12 cellular contexts compared by ENCODE assay signal in genomic region chr16:3952342-3953131, GRCh38.
DNase-seq lines count a peak whose midpoint lies in the region; ATAC-seq and TF ChIP-seq lines count a peak whose summit lies in the region.
"Had no signal": no experiment of that assay in that cellular context is flagged by ENCODE, and none has a peak within 500 bp of the region (broad histone marks: within the 10 kb centered on the region; RNA-seq: fewer than 3 reads in every experiment).

No MANE protein-coding gene starts in this region.

- no peak overlapping the region for H3K4me2 ChIP-seq in mesendoderm (ENCODE audit: low read length)
- H3K4me2 ChIP-seq: A549 had no signal

- H2AK5ac ChIP-seq in mesendoderm (ENCODE audit: low read length) = no peak overlapping the region

- H3K4me1 ChIP-seq in esophagus squamous epithelium (peaks cover 22 to 71% (median 44%) of the 10 kb centered on the region in 3 donors), mesendoderm (ENCODE audit: control insufficient read depth, low read depth, low read length) (no peaks in the 10 kb centered on the region)
- H3K4me1 ChIP-seq: A549 had no signal

- TF ChIP-seq POLR2A in esophagus squamous epithelium (IDR thresholded peaks at IDR 0.05) = no peak

- H3K79me1 ChIP-seq in mesendoderm (ENCODE audit: low read length) = no peaks in the 10 kb centered on the region

- H4K5ac ChIP-seq in mesendoderm (ENCODE audit: low read length) = no peak overlapping the region

- H3K27me3 ChIP-seq in esophagus squamous epithelium (peaks cover 0 to 20% (median 0%) of the 10 kb centered on the region in 4 donors), mesendoderm (ENCODE audit: insufficient read depth, low read length, poor library complexity) (no peaks in the 10 kb centered on the region)

- ATAC-seq in activated CD4-positive, CD25-positive, alpha-beta regulatory T cell treated with anti-CD3 and anti-CD28 coated beads, Interleukin-2, amount 50 U/mL, for 24 hours = no peak
- ATAC-seq in HG02642 (IDR thresholded peaks at IDR 0.05; ENCODE audit: poor library complexity, unreplicated experiment) = no peak

- peak; percentile 8 for DNase-seq in activated effector memory CD4-positive, alpha-beta T cell treated with anti-CD3 and anti-CD28 coated beads, Interleukin-2, amount 50 U/mL, for 16 hours
- no peak for DNase-seq in activated effector memory CD4-positive, alpha-beta T cell treated with Interleukin-2 at 50 U/mL for 16 hours
- DNase-seq in esophagus squamous epithelium (lab: John Stamatoyannopoulos, UW) (no peak), mesendoderm (peak; percentile 26), retina (no peak), NCI-H526 (lab: John Stamatoyannopoulos, UW) (no peak)
- DNase-seq: activated naive CD4-positive, alpha-beta T cell treated with anti-CD3 and anti-CD28 coated beads, Interleukin-2, amount 50 U/mL, for 16 hours; GDM1; midbrain had no signal

- no peak overlapping the region for H2BK120ac ChIP-seq in mesendoderm (ENCODE audit: low read depth, low read length)

- no peak overlapping the region for H3K23ac ChIP-seq in mesendoderm (ENCODE audit: low read length)

- H3K56ac ChIP-seq in mesendoderm (ENCODE audit: low read length) = no peak overlapping the region

- no peak overlapping the region for H2BK15ac ChIP-seq in mesendoderm (replicated peaks; ENCODE audit: low read depth)

- 28 to 29% methylated on average over 1 to 8 of the region's 14 CpGs for WGBS in esophagus squamous epithelium, 2 donors
- WGBS in mesendoderm (ENCODE audit: extremely low coverage, insufficient coverage, low lambda C conversion rate) = no CpG with 5 or more reads among the region's 14 CpGs

- H4K8ac ChIP-seq in mesendoderm (ENCODE audit: low read depth, low read length) = no peak overlapping the region

- H3K4me3 ChIP-seq in esophagus squamous epithelium (no peak overlapping the region), mesendoderm (ENCODE audit: low read length) (no peak overlapping the region)
- H3K4me3 ChIP-seq: A549 had no signal

- intact Hi-C loops in esophagus squamous epithelium (cut with DNase I) = no loop called here

- no peaks in the 10 kb centered on the region for H3K79me2 ChIP-seq in mesendoderm (ENCODE audit: control insufficient read depth, insufficient read depth, low read length)

- H3K9me3 ChIP-seq in esophagus squamous epithelium = no peaks in the 10 kb centered on the region
- H3K9me3 ChIP-seq: A549 had no signal

- H3K9ac ChIP-seq in mesendoderm (ENCODE audit: low read length) = no peak overlapping the region

- H3K27ac ChIP-seq in esophagus squamous epithelium = peak overlapping the region in 3 of 4 donors; percentile 19 to 86 (median 85)
- no peak overlapping the region for H3K27ac ChIP-seq in mesendoderm (ENCODE audit: low read depth, low read length)
- H3K27ac ChIP-seq: A549 had no signal

- no peak for TF ChIP-seq CTCF in esophagus squamous epithelium (IDR thresholded peaks at IDR 0.05)

- no peak overlapping the region for H3K4ac ChIP-seq in mesendoderm (ENCODE audit: low read depth, low read length)

- H3K36me3 ChIP-seq in esophagus squamous epithelium (no peaks in the 10 kb centered on the region), mesendoderm (ENCODE audit: control insufficient read depth, insufficient read depth, low read length) (no peaks in the 10 kb centered on the region)

- H2BK5ac ChIP-seq in mesendoderm (ENCODE audit: low read length) = no peak overlapping the region

- H3K18ac ChIP-seq in mesendoderm (ENCODE audit: low read length) = no peak overlapping the region

Comparison
In these comparisons a context has a peak if more than half of its experiments do, and no peak if none do; other contexts are left out.
1. DNase-seq: peak in activated effector memory CD4-positive, alpha-beta T cell treated with anti-CD3 and anti-CD28 coated beads, Interleukin-2, amount 50 U/mL, for 16 hours (single experiment) and mesendoderm (single experiment); none in activated effector memory CD4-positive, alpha-beta T cell treated with Interleukin-2 at 50 U/mL for 16 hours (single experiment), esophagus squamous epithelium (single experiment), retina (single experiment) and NCI-H526 (0 of 2).